In the genomic region with DNA sequence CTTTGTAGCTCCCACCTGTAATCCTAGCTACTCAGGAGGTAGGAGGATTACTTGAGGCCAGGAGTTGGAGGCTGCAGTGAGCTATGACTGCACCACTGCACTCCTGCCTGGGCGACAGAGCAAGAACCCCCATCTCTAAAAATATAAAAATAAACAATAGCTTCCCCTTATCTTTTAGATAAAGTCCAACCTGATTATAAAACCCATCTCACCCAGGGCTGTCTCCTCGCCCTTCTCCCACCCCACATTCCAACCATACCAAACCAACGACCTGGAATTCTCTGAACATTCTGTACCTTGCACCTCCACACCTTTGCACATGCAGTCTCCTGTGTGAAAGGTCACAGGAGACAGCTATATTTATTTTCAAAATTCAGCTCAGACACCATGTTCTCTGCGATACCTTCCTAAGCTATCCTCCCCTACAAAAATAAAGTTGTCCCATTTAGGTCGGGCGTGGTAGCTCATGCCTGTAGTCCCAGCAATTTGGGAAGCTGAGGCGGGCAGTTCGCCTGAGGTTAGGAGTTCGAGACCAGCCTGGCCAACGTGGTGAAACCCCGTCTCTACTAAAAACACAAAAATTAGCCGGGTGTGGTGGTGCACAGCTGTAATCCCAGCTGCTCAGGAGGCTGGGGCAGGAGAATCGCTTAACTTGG, we compare ENCODE assay signal across 1 cellular context.
TF ChIP-seq lines count a peak whose summit lies in the region.

No MANE protein-coding gene starts in this region.

TF ChIP-seq in HepG2, 621 proteins besides CTCF, POLR2A, EP300 and RAD21 (continued from another document and continues in another):
- TF ChIP-seq, protein P1, sequence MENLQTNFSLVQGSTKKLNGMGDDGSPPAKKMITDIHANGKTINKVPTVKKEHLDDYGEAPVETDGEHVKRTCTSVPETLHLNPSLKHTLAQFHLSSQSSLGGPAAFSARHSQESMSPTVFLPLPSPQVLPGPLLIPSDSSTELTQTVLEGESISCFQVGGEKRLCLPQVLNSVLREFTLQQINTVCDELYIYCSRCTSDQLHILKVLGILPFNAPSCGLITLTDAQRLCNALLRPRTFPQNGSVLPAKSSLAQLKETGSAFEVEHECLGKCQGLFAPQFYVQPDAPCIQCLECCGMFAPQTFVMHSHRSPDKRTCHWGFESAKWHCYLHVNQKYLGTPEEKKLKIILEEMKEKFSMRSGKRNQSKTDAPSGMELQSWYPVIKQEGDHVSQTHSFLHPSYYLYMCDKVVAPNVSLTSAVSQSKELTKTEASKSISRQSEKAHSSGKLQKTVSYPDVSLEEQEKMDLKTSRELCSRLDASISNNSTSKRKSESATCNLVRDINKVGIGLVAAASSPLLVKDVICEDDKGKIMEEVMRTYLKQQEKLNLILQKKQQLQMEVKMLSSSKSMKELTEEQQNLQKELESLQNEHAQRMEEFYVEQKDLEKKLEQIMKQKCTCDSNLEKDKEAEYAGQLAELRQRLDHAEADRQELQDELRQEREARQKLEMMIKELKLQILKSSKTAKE (CRISPR knock-in tag; IDR thresholded peaks at IDR 0.05; ENCODE audit: borderline replicate concordance): peak; percentile 57; the same call in 1 of the 2 replicates
- TF ChIP-seq ZNF335 (CRISPR knock-in tag; IDR thresholded peaks at IDR 0.05) (no peak), FOXC1 (CRISPR knock-in tag; IDR thresholded peaks at IDR 0.05; ENCODE audit: borderline replicate concordance) (no peak), FOSL2 (CRISPR knock-in tag; IDR thresholded peaks at IDR 0.05) (peak; percentile 18; the same call in 1 of the 2 replicates), SETDB1 (CRISPR knock-in tag; IDR thresholded peaks at IDR 0.05; ENCODE audit: borderline replicate concordance) (no peak), MAFK (conservative IDR thresholded peaks at IDR 0.05 in 1 of 2, IDR thresholded peaks at IDR 0.05 in 1 of 2; ENCODE audit: low read length in 2 of 2) (no peak), ZFYVE20 (CRISPR knock-in tag; IDR thresholded peaks at IDR 0.05; ENCODE audit: borderline replicate concordance, low read depth) (no peak), ZNF839 (CRISPR knock-in tag; IDR thresholded peaks at IDR 0.05; ENCODE audit: borderline replicate concordance) (0 out of 2 replicates have a peak, but pooled peaks have one; percentile 72), ZMYM4 (CRISPR knock-in tag; IDR thresholded peaks at IDR 0.05) (no peak), NCOA1 (CRISPR knock-in tag; IDR thresholded peaks at IDR 0.05) (no peak; the same call in 1 of the 2 replicates), ZNF567 (CRISPR knock-in tag; IDR thresholded peaks at IDR 0.05; ENCODE audit: borderline replicate concordance) (no peak), ZNF614 (CRISPR knock-in tag; IDR thresholded peaks at IDR 0.05; ENCODE audit: borderline replicate concordance) (no peak), EZH2 (conservative IDR thresholded peaks at IDR 0.05; ENCODE audit: low read depth, low read length) (no peak), KAT2B (IDR thresholded peaks at IDR 0.05; ENCODE audit: borderline replicate concordance, low read depth, low read length) (no peak), CBX5 (CRISPR knock-in tag; IDR thresholded peaks at IDR 0.05; ENCODE audit: borderline replicate concordance) (no peak), AGO2 (optimal IDR thresholded peaks at IDR 0.05; ENCODE audit: low read depth, low read length) (no peak), ZNF446 (CRISPR knock-in tag; IDR thresholded peaks at IDR 0.05) (no peak), SOX5 (CRISPR knock-in tag; IDR thresholded peaks at IDR 0.05; ENCODE audit: borderline replicate concordance) (peak; percentile 56; the same call in 1 of the 2 replicates), ZNF773 (CRISPR knock-in tag; IDR thresholded peaks at IDR 0.05; ENCODE audit: borderline replicate concordance) (no peak), ZNF747 (CRISPR knock-in tag; IDR thresholded peaks at IDR 0.05; ENCODE audit: borderline replicate concordance) (peak; percentile 66; the same call in 1 of the 2 replicates), MTF1 (CRISPR knock-in tag; IDR thresholded peaks at IDR 0.05) (no peak), ZNF468 (CRISPR knock-in tag; IDR thresholded peaks at IDR 0.05) (no peak), BORCS8-MEF2B (CRISPR knock-in tag; IDR thresholded peaks at IDR 0.05) (no peak), CHD2 (IDR thresholded peaks at IDR 0.05; ENCODE audit: low read depth, low read length) (no peak)
- TF ChIP-seq, protein P2, sequence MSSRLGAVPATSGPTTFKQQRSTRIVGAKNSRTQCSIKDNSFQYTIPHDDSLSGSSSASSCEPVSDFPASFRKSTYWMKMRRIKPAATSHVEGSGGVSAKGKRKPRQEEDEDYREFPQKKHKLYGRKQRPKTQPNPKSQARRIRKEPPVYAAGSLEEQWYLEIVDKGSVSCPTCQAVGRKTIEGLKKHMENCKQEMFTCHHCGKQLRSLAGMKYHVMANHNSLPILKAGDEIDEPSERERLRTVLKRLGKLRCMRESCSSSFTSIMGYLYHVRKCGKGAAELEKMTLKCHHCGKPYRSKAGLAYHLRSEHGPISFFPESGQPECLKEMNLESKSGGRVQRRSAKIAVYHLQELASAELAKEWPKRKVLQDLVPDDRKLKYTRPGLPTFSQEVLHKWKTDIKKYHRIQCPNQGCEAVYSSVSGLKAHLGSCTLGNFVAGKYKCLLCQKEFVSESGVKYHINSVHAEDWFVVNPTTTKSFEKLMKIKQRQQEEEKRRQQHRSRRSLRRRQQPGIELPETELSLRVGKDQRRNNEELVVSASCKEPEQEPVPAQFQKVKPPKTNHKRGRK (CRISPR knock-in tag; IDR thresholded peaks at IDR 0.05): no peak
- TF ChIP-seq, protein P3, sequence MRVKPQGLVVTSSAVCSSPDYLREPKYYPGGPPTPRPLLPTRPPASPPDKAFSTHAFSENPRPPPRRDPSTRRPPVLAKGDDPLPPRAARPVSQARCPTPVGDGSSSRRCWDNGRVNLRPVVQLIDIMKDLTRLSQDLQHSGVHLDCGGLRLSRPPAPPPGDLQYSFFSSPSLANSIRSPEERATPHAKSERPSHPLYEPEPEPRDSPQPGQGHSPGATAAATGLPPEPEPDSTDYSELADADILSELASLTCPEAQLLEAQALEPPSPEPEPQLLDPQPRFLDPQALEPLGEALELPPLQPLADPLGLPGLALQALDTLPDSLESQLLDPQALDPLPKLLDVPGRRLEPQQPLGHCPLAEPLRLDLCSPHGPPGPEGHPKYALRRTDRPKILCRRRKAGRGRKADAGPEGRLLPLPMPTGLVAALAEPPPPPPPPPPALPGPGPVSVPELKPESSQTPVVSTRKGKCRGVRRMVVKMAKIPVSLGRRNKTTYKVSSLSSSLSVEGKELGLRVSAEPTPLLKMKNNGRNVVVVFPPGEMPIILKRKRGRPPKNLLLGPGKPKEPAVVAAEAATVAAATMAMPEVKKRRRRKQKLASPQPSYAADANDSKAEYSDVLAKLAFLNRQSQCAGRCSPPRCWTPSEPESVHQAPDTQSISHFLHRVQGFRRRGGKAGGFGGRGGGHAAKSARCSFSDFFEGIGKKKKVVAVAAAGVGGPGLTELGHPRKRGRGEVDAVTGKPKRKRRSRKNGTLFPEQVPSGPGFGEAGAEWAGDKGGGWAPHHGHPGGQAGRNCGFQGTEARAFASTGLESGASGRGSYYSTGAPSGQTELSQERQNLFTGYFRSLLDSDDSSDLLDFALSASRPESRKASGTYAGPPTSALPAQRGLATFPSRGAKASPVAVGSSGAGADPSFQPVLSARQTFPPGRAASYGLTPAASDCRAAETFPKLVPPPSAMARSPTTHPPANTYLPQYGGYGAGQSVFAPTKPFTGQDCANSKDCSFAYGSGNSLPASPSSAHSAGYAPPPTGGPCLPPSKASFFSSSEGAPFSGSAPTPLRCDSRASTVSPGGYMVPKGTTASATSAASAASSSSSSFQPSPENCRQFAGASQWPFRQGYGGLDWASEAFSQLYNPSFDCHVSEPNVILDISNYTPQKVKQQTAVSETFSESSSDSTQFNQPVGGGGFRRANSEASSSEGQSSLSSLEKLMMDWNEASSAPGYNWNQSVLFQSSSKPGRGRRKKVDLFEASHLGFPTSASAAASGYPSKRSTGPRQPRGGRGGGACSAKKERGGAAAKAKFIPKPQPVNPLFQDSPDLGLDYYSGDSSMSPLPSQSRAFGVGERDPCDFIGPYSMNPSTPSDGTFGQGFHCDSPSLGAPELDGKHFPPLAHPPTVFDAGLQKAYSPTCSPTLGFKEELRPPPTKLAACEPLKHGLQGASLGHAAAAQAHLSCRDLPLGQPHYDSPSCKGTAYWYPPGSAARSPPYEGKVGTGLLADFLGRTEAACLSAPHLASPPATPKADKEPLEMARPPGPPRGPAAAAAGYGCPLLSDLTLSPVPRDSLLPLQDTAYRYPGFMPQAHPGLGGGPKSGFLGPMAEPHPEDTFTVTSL (CRISPR knock-in tag; IDR thresholded peaks at IDR 0.05; ENCODE audit: borderline replicate concordance): no peak
- TF ChIP-seq, protein P4, sequence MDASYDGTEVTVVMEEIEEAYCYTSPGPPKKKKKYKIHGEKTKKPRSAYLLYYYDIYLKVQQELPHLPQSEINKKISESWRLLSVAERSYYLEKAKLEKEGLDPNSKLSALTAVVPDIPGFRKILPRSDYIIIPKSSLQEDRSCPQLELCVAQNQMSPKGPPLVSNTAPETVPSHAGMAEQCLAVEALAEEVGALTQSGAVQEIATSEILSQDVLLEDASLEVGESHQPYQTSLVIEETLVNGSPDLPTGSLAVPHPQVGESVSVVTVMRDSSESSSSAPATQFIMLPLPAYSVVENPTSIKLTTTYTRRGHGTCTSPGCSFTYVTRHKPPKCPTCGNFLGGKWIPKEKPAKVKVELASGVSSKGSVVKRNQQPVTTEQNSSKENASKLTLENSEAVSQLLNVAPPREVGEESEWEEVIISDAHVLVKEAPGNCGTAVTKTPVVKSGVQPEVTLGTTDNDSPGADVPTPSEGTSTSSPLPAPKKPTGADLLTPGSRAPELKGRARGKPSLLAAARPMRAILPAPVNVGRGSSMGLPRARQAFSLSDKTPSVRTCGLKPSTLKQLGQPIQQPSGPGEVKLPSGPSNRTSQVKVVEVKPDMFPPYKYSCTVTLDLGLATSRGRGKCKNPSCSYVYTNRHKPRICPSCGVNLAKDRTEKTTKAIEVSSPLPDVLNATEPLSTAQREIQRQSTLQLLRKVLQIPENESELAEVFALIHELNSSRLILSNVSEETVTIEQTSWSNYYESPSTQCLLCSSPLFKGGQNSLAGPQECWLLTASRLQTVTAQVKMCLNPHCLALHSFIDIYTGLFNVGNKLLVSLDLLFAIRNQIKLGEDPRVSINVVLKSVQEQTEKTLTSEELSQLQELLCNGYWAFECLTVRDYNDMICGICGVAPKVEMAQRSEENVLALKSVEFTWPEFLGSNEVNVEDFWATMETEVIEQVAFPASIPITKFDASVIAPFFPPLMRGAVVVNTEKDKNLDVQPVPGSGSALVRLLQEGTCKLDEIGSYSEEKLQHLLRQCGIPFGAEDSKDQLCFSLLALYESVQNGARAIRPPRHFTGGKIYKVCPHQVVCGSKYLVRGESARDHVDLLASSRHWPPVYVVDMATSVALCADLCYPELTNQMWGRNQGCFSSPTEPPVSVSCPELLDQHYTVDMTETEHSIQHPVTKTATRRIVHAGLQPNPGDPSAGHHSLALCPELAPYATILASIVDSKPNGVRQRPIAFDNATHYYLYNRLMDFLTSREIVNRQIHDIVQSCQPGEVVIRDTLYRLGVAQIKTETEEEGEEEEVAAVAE (CRISPR knock-in tag; IDR thresholded peaks at IDR 0.05; ENCODE audit: borderline replicate concordance): no peak
- TF ChIP-seq, protein P5, sequence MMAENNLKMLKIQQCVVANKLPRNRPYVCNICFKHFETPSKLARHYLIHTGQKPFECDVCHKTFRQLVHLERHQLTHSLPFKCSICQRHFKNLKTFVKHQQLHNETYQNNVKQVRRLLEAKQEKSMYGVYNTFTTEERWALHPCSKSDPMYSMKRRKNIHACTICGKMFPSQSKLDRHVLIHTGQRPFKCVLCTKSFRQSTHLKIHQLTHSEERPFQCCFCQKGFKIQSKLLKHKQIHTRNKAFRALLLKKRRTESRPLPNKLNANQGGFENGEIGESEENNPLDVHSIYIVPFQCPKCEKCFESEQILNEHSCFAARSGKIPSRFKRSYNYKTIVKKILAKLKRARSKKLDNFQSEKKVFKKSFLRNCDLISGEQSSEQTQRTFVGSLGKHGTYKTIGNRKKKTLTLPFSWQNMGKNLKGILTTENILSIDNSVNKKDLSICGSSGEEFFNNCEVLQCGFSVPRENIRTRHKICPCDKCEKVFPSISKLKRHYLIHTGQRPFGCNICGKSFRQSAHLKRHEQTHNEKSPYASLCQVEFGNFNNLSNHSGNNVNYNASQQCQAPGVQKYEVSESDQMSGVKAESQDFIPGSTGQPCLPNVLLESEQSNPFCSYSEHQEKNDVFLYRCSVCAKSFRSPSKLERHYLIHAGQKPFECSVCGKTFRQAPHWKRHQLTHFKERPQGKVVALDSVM (CRISPR knock-in tag; IDR thresholded peaks at IDR 0.05): peak; percentile 94
- TF ChIP-seq, protein P6, sequence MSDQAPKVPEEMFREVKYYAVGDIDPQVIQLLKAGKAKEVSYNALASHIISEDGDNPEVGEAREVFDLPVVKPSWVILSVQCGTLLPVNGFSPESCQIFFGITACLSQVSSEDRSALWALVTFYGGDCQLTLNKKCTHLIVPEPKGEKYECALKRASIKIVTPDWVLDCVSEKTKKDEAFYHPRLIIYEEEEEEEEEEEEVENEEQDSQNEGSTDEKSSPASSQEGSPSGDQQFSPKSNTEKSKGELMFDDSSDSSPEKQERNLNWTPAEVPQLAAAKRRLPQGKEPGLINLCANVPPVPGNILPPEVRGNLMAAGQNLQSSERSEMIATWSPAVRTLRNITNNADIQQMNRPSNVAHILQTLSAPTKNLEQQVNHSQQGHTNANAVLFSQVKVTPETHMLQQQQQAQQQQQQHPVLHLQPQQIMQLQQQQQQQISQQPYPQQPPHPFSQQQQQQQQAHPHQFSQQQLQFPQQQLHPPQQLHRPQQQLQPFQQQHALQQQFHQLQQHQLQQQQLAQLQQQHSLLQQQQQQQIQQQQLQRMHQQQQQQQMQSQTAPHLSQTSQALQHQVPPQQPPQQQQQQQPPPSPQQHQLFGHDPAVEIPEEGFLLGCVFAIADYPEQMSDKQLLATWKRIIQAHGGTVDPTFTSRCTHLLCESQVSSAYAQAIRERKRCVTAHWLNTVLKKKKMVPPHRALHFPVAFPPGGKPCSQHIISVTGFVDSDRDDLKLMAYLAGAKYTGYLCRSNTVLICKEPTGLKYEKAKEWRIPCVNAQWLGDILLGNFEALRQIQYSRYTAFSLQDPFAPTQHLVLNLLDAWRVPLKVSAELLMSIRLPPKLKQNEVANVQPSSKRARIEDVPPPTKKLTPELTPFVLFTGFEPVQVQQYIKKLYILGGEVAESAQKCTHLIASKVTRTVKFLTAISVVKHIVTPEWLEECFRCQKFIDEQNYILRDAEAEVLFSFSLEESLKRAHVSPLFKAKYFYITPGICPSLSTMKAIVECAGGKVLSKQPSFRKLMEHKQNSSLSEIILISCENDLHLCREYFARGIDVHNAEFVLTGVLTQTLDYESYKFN (CRISPR knock-in tag; conservative IDR thresholded peaks at IDR 0.05): peak; percentile 87
- TF ChIP-seq, protein P7, sequence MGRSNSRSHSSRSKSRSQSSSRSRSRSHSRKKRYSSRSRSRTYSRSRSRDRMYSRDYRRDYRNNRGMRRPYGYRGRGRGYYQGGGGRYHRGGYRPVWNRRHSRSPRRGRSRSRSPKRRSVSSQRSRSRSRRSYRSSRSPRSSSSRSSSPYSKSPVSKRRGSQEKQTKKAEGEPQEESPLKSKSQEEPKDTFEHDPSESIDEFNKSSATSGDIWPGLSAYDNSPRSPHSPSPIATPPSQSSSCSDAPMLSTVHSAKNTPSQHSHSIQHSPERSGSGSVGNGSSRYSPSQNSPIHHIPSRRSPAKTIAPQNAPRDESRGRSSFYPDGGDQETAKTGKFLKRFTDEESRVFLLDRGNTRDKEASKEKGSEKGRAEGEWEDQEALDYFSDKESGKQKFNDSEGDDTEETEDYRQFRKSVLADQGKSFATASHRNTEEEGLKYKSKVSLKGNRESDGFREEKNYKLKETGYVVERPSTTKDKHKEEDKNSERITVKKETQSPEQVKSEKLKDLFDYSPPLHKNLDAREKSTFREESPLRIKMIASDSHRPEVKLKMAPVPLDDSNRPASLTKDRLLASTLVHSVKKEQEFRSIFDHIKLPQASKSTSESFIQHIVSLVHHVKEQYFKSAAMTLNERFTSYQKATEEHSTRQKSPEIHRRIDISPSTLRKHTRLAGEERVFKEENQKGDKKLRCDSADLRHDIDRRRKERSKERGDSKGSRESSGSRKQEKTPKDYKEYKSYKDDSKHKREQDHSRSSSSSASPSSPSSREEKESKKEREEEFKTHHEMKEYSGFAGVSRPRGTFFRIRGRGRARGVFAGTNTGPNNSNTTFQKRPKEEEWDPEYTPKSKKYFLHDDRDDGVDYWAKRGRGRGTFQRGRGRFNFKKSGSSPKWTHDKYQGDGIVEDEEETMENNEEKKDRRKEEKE (IDR thresholded peaks at IDR 0.05): no peak
